8 cellular contexts compared by ENCODE assay signal in the genomic region with DNA sequence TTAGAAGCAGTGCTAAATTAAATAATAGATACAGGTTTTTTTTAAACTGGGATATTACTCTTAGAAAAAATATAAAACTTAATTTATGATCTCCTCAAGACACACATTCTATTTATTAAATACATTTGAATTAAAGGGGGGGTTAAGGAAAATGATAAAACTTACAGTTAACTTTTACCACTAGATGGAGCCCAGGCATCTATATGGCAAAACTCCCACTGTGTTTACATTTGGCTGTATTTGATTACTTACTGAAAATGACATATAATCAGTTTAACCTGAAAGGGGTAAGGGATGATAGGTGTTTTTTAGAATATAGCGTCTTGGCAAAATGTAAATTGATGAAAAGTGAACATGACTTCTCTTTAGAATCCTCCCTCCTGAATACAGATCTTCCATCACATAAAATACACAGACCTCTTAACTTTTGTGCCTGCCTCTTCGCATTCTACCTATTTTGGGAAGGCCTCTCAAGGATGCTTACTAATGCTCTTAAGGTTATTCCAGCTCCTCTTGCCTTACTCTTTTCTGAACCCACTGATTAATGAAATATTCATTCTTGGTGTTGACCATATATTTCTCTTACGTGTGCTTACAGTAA.
DNase-seq lines count a peak whose midpoint lies in the region; ATAC-seq and TF ChIP-seq lines count a peak whose summit lies in the region.

No MANE protein-coding gene starts in this region.

- no peaks in the 10 kb centered on the region for H3K27me3 Mint-ChIP-seq in glutamatergic neuron (ENCODE audit: unreplicated experiment)

- no peak overlapping the region for H3K4me3 Mint-ChIP-seq in glutamatergic neuron (ENCODE audit: unreplicated experiment)

- DNase-seq in BE2C (no peak), HL-60 (ENCODE audit: low read depth in 1 of 2, low spot score in 1 of 2) (no peak), RWPE1 (ENCODE audit: low spot score) (peak; percentile 10), glutamatergic neuron (no peak)
- no peak for DNase-seq in stimulated activated CD4-positive, alpha-beta T cell treated with anti-CD3 and anti-CD28 coated beads, Interleukin-2, amount 100 ng/mL, for 24 hours

- H3K27me3 ChIP-seq in BE2C = peaks cover 17% of the 10 kb centered on the region; the same call in 1 of the 2 replicates
- H3K27me3 ChIP-seq in HL-60 (ENCODE audit: insufficient read depth, poor library complexity, severe bottlenecking) = no peaks in the 10 kb centered on the region

- no peaks in the 10 kb centered on the region for H3K9me3 Mint-ChIP-seq in glutamatergic neuron (ENCODE audit: unreplicated experiment)

- CTCF ChIA-PET in RWPE1 (lab: Yijun Ruan, JAX) = no interaction called here

- H3K27ac ChIP-seq in HL-60 (replicated peaks) = no peak overlapping the region
- no peak overlapping the region for H3K27ac ChIP-seq in RWPE1

- TF ChIP-seq CTCF in BE2C (IDR thresholded peaks at IDR 0.05; ENCODE audit: low read depth, low read length) (peak; percentile 65), HL-60 (IDR thresholded peaks at IDR 0.05; ENCODE audit: insufficient read depth, low read length) (peak; percentile 0), RWPE1 (conservative IDR thresholded peaks at IDR 0.05; ENCODE audit: low read depth) (peak; percentile 63), glutamatergic neuron (IDR thresholded peaks at IDR 0.05; ENCODE audit: partially characterized antibody, unreplicated experiment) (peak; percentile 52)

- no peak overlapping the region for H3K27ac Mint-ChIP-seq in glutamatergic neuron (ENCODE audit: unreplicated experiment)

- POLR2A ChIA-PET in RWPE1 (lab: Yijun Ruan, JAX; ENCODE audit: low non-redundant PET) = no interaction called here

- H3K36me3 ChIP-seq in BE2C = no peaks in the 10 kb centered on the region

- no peaks in the 10 kb centered on the region for H3K9me3 ChIP-seq in BE2C

- H3K4me1 Mint-ChIP-seq in glutamatergic neuron (ENCODE audit: low read depth, unreplicated experiment) = peaks cover 31% of the 10 kb centered on the region

- H3K4me1 ChIP-seq in BE2C = no peaks in the 10 kb centered on the region

- no peak overlapping the region for H3K4me3 ChIP-seq in BE2C (ENCODE audit: low read depth, low read length)
- no peak overlapping the region for H3K4me3 ChIP-seq in HL-60 (replicated peaks; ENCODE audit: insufficient read depth, low read length)

- ATAC-seq in GM19324 (IDR thresholded peaks at IDR 0.05; ENCODE audit: low FRiP score, unreplicated experiment) (no peak), GM21723 (IDR thresholded peaks at IDR 0.05; ENCODE audit: unreplicated experiment) (no peak), GM21619 (IDR thresholded peaks at IDR 0.05; ENCODE audit: unreplicated experiment) (no peak)

- H3K36me3 Mint-ChIP-seq in glutamatergic neuron (ENCODE audit: unreplicated experiment) = no peaks in the 10 kb centered on the region

Comparison
In these comparisons a context has a peak if more than half of its experiments do, and no peak if none do; other contexts are left out.
1. CTCF ChIP-seq: peak in every context shown above with its lines; median percentile 65 in BE2C; 63 in RWPE1; 52 in glutamatergic neuron; 0 in HL-60.